8 cellular contexts compared by ENCODE assay signal in genomic region chr6:111204881-111205280, GRCh38.
"Had no signal": no experiment of that assay in that cellular context is flagged by ENCODE, and none has a peak within 500 bp of the region (broad histone marks: within the 10 kb centered on the region; RNA-seq: fewer than 3 reads in every experiment).

No MANE protein-coding gene starts in this region.

- H2AFZ ChIP-seq: GM23248 had no signal

- H3K36me3 ChIP-seq: HAP-1 had no signal

- H3K9me3 ChIP-seq: HAP-1 had no signal

- ATAC-seq: HCT116, HepG2 had no signal

- H3K4me3 ChIP-seq: GM23248, HAP-1 had no signal

- DNase-seq: GM23248, GOT3, H7, HFFc6 had no signal

- H3K9ac ChIP-seq: GM23248 had no signal

- H3K27ac ChIP-seq: GM23248, HL-60 had no signal
